Comparison of ENCODE assay signal across 18 cellular contexts in genomic region chr3:14199641-14200040, GRCh38.
"Had no signal": no experiment of that assay in that cellular context is flagged by ENCODE, and none has a peak within 500 bp of the region (broad histone marks: within the 10 kb centered on the region; RNA-seq: fewer than 3 reads in every experiment).

No MANE protein-coding gene starts in this region.

- H3K27ac ChIP-seq: adrenal gland, coronary artery, heart right ventricle, left ventricle myocardium inferior, tibial artery, vagina, VCaP had no signal

- ATAC-seq: activated CD4-positive, alpha-beta T cell treated with anti-CD3 and anti-CD28 coated beads for 36 hours; gastrocnemius medialis; heart right ventricle; natural killer cell treated with Interleukin-12 subunit alpha and Interleukin-12 subunit beta and Interleukin-15 and Interleukin-18, amount 100 ng/mL, for 72 hours; SK-N-SH treated with all-trans-retinoic acid at 6 μM for 48 hours; stimulated activated memory B cell treated with anti-CD40 and anti-IgM and Interleukin-4, amounts not matched to agents 10 μg/mL and 1 μg/mL and 100 μg/mL, for 72 hours had no signal

- H3K4me1 Mint-ChIP-seq: activated naive CD4-positive, alpha-beta T cell treated with anti-CD3 and anti-CD28 coated beads, Interleukin-2, amount 10 ng/mL, durations not matched to agents 7 days and 5 days had no signal

- H3K27ac Mint-ChIP-seq: activated CD4-positive, alpha-beta T cell treated with anti-CD3 and anti-CD28 coated beads for 36 hours; activated naive CD4-positive, alpha-beta T cell treated with anti-CD3 and anti-CD28 coated beads, Interleukin-2, amount 10 ng/mL, durations not matched to agents 7 days and 5 days; activated T-helper 2 cell treated with anti-CD3 and anti-CD28 coated beads, Interferon-gamma antibody, Interleukin-2, Interleukin-4, amounts not matched to agents 10 μg/mL and 5 μg/mL and 100 μg/mL, durations not matched to agents 14 hours and 24 hours and 36 hours; natural killer cell treated with Interleukin-12 subunit alpha and Interleukin-12 subunit beta and Interleukin-15 and Interleukin-18, amount 100 ng/mL, for 72 hours; stimulated activated memory B cell treated with anti-CD40 and anti-IgM and Interleukin-4, amounts not matched to agents 10 μg/mL and 1 μg/mL and 100 μg/mL, for 72 hours had no signal

- H3K9me3 Mint-ChIP-seq: activated naive CD4-positive, alpha-beta T cell treated with anti-CD3 and anti-CD28 coated beads, Interleukin-2, amount 10 ng/mL, durations not matched to agents 7 days and 5 days; activated T-helper 2 cell treated with anti-CD3 and anti-CD28 coated beads, Interferon-gamma antibody, Interleukin-2, Interleukin-4, amounts not matched to agents 10 μg/mL and 5 μg/mL and 100 μg/mL, durations not matched to agents 14 hours and 24 hours and 36 hours; memory B cell; natural killer cell treated with Interleukin-12 subunit alpha and Interleukin-12 subunit beta and Interleukin-15 and Interleukin-18, amount 100 ng/mL, for 72 hours; stimulated activated memory B cell treated with anti-CD40 and anti-IgM and Interleukin-4, amounts not matched to agents 10 μg/mL and 1 μg/mL and 100 μg/mL, for 72 hours had no signal

- H3K27me3 Mint-ChIP-seq: activated CD4-positive, alpha-beta T cell treated with anti-CD3 and anti-CD28 coated beads for 36 hours; activated naive CD4-positive, alpha-beta T cell treated with anti-CD3 and anti-CD28 coated beads, Interleukin-2, amount 10 ng/mL, durations not matched to agents 7 days and 5 days; memory B cell; natural killer cell treated with Interleukin-12 subunit alpha and Interleukin-12 subunit beta and Interleukin-15 and Interleukin-18, amount 100 ng/mL, for 72 hours; stimulated activated memory B cell treated with anti-CD40 and anti-IgM and Interleukin-4, amounts not matched to agents 10 μg/mL and 1 μg/mL and 100 μg/mL, for 72 hours had no signal

- H3K36me3 ChIP-seq: gastrocnemius medialis, vagina had no signal

- H3K4me3 ChIP-seq: adrenal gland, coronary artery, gastrocnemius medialis, heart right ventricle, left ventricle myocardium inferior, tibial artery, vagina had no signal

- DNase-seq: activated CD4-positive, alpha-beta T cell treated with anti-CD3 and anti-CD28 coated beads for 36 hours; activated CD8-positive, alpha-beta memory T cell treated with anti-CD3 and anti-CD28 coated beads, Interleukin-2, amount 50 U/mL, for 48 hours; activated naive CD4-positive, alpha-beta T cell treated with anti-CD3 and anti-CD28 coated beads, Interleukin-2, amount 10 ng/mL, durations not matched to agents 7 days and 5 days; adrenal gland; effector CD4-positive, alpha-beta T cell; gastrocnemius medialis; heart right ventricle; left ventricle myocardium inferior; posterior cingulate gyrus; tibial artery had no signal

- H3K9me3 ChIP-seq: adrenal gland, gastrocnemius medialis, heart right ventricle, left ventricle myocardium inferior, tibial artery, vagina had no signal

- H3K4me3 Mint-ChIP-seq: activated CD4-positive, alpha-beta T cell treated with anti-CD3 and anti-CD28 coated beads for 36 hours; activated naive CD4-positive, alpha-beta T cell treated with anti-CD3 and anti-CD28 coated beads, Interleukin-2, amount 10 ng/mL, durations not matched to agents 7 days and 5 days; memory B cell; natural killer cell treated with Interleukin-12 subunit alpha and Interleukin-12 subunit beta and Interleukin-15 and Interleukin-18, amount 100 ng/mL, for 72 hours; stimulated activated memory B cell treated with anti-CD40 and anti-IgM and Interleukin-4, amounts not matched to agents 10 μg/mL and 1 μg/mL and 100 μg/mL, for 72 hours had no signal

- H3K27me3 ChIP-seq: adrenal gland, gastrocnemius medialis, heart right ventricle, tibial artery, vagina had no signal
